In the genomic region with DNA sequence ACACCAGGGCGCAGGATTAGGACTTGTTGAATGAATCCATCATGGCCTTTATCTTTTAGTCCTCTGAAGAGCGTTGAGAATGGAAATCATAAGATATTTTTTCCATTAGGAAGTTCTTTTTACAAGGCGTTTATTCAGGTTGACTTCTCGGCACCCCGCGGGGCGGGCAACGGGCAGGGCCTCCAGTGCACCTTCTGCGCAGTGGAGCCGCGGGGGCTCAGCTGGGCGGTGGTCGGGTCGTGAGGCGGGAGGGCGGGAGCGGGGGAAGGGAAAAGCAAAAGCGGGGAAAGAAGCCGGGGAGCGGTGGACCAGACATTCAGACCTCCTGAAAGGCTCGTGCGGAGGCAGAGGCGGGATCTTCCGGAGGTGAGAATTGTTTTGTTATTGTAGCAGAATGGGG, we compare ENCODE assay signal across 8 cellular contexts.
DNase-seq lines count a peak whose midpoint lies in the region; ATAC-seq and TF ChIP-seq lines count a peak whose summit lies in the region.
"Not testable (repeated sequence)": the region's sequence is repeated elsewhere in the genome, so short reads cannot be mapped to it uniquely, and the experiment has no call there.

No MANE protein-coding gene starts in this region.

- H3K27ac ChIP-seq in left ventricle myocardium inferior (replicated peaks) (peak overlapping the region; percentile 61), lower lobe of right lung (peak overlapping the region; percentile 49), transverse colon (peak overlapping the region in 2 of 4 donors; percentile 42 to 58)

- not testable (repeated sequence) for H3K4me1 Mint-ChIP-seq in WTC11

- not testable (repeated sequence) for TF ChIP-seq EP300 in transverse colon (IDR thresholded peaks at IDR 0.05; ENCODE audit: low read depth)

- H3K9me3 Mint-ChIP-seq in WTC11 = not testable (repeated sequence)

- H3K27ac Mint-ChIP-seq in WTC11 = not testable (repeated sequence)

- DNase-seq in AG10803 (ENCODE audit: low read depth); WTC11 (ENCODE audit: low spot score); choroid plexus epithelial cell (ENCODE audit: low read depth); fibroblast of the aortic adventitia (ENCODE audit: low read depth); left ventricle myocardium inferior; lower lobe of right lung; sciatic nerve (ENCODE audit: low spot score); transverse colon: not testable (repeated sequence)

- ATAC-seq in WTC11 = peak; percentile 11; the same call in 1 of the 2 replicates
- peak in 1 of 2 donors; percentile 35 for ATAC-seq in lower lobe of right lung
- peak; percentile 31 for ATAC-seq in sciatic nerve

- not testable (repeated sequence) for H3K4me1 ChIP-seq in left ventricle myocardium inferior, lower lobe of right lung, transverse colon

- H3K27me3 Mint-ChIP-seq in WTC11 (ENCODE audit: low read depth) = not testable (repeated sequence)

- not testable (repeated sequence) for TF ChIP-seq POLR2A in transverse colon (IDR thresholded peaks at IDR 0.05)

- no CpG with 5 or more reads among the region's 24 CpGs for WGBS in transverse colon (ENCODE audit: low coverage in 1 of 2), 2 donors

- intact Hi-C loops in left ventricle myocardium inferior (cut with micrococcal nuclease); lower lobe of right lung (cut with DNase I); sciatic nerve (cut with DNase I); transverse colon (cut with DNase I; ENCODE audit: low total_unique reads): not testable (repeated sequence)

- not testable (repeated sequence) for H3K9me3 ChIP-seq in left ventricle myocardium inferior (replicated peaks); lower lobe of right lung; transverse colon

- CTCF ChIA-PET in WTC11 (lab: Charles Lee) = not testable (repeated sequence)

- POLR2A ChIA-PET in WTC11 (lab: Charles Lee) = not testable (repeated sequence)

- not testable (repeated sequence) for H3K27me3 ChIP-seq in left ventricle myocardium inferior (ENCODE audit: low read depth); lower lobe of right lung (ENCODE audit: low read depth); transverse colon

- H3K36me3 ChIP-seq in left ventricle myocardium inferior, lower lobe of right lung, transverse colon: not testable (repeated sequence)

- TF ChIP-seq CTCF in AG10803 (conservative IDR thresholded peaks at IDR 0.05; ENCODE audit: low read length); WTC11 (IDR thresholded peaks at IDR 0.05); choroid plexus epithelial cell (conservative IDR thresholded peaks at IDR 0.05; ENCODE audit: low read depth, low read length); fibroblast of the aortic adventitia (IDR thresholded peaks at IDR 0.05; ENCODE audit: insufficient read depth, low read length); left ventricle myocardium inferior (IDR thresholded peaks at IDR 0.05; ENCODE audit: borderline replicate concordance); lower lobe of right lung (IDR thresholded peaks at IDR 0.05); transverse colon (IDR thresholded peaks at IDR 0.05): not testable (repeated sequence)

- H3K4me3 ChIP-seq in AG10803 (ENCODE audit: low read length) (peak overlapping the region; percentile 29; the same call in 1 of the 2 replicates), choroid plexus epithelial cell (ENCODE audit: low read depth, low read length) (peak overlapping the region; percentile 31), fibroblast of the aortic adventitia (ENCODE audit: low read depth, low read length) (peak overlapping the region; percentile 31), left ventricle myocardium inferior (peak overlapping the region; percentile 62), lower lobe of right lung (peak overlapping the region; percentile 40), transverse colon (peak overlapping the region in 3 of 4 donors; percentile 28 to 38 (median 29))

- H3K36me3 Mint-ChIP-seq in WTC11 = not testable (repeated sequence)

- in situ Hi-C loops in transverse colon (cut with MboI; ENCODE audit: low pct_ligation_motif_present in 1 of 4, low pct_unique_long_range_greater_than_20kb in 1 of 4, low sequenced_read_pairs in 3 of 4) = not testable (repeated sequence)

- H3K4me3 Mint-ChIP-seq in WTC11 = peak overlapping the region; percentile 42; the same call in 1 of the 2 replicates
